8 cellular contexts compared by ENCODE assay signal in genomic region chr2:72862239-72862988, GRCh38. TPM values are rescaled to one million over a fixed set of nuclear protein-coding genes. Genes with fewer than 3 reads are reported as not detected.
A peak's percentile ranks its signal among the peaks of the same experiment; 100 is the strongest.
DNase-seq lines count a peak whose midpoint lies in the region; ATAC-seq and TF ChIP-seq lines count a peak whose summit lies in the region.

No MANE protein-coding gene starts in this region.

- H3K27ac Mint-ChIP-seq in CD4-positive, CD25-positive, alpha-beta regulatory T cell: no peak overlapping the region

- 6 to 12% methylated on average over 31 of the region's 33 CpGs for WGBS in lower leg skin, 2 donors

- H3K27ac ChIP-seq in CD4-positive, CD25-positive, alpha-beta regulatory T cell (ENCODE audit: insufficient read depth, low read length, poor library complexity, severe bottlenecking): no peak overlapping the region
- peak overlapping the region in 1 of 59 donors; percentile 38 for H3K27ac ChIP-seq in dorsolateral prefrontal cortex

- H3K36me3 Mint-ChIP-seq in CD4-positive, CD25-positive, alpha-beta regulatory T cell: no peaks in the 10 kb centered on the region

- H3K9me3 Mint-ChIP-seq in CD4-positive, CD25-positive, alpha-beta regulatory T cell: peaks cover 0 to 1% (median 0%) of the 10 kb centered on the region in 7 donors

- intact Hi-C loops in dorsolateral prefrontal cortex (cut with DNase I): loop anchor here in 1 of 2 donors (1.0 to 10.0 kb wide), 3 partner anchors 35 to 1318 kb away; partner anchors contain the start of gene EXOC6B
- intact Hi-C loops in lower leg skin (cut with DNase I; ENCODE audit: low total_unique reads): loop anchor here (5.0 kb wide), 1 partner anchor 90 kb away; no protein-coding TSS in a partner anchor

- H3K4me3 ChIP-seq in CD4-positive, CD25-positive, alpha-beta regulatory T cell (ENCODE audit: low read depth, low read length): peak overlapping the region; percentile 70
- H3K4me3 ChIP-seq in dorsolateral prefrontal cortex (peak overlapping the region; percentile 21 to 69 (median 50)), lower leg skin (ENCODE audit: low read depth, poor library complexity, severe bottlenecking) (no peak overlapping the region)

- peak; percentile 73 to 88 (median 80) for DNase-seq in CD4-positive, CD25-positive, alpha-beta regulatory T cell
- DNase-seq in NCI-H748 (lab: John Stamatoyannopoulos, UW; ENCODE audit: unreplicated experiment) (peak; percentile 84), dorsolateral prefrontal cortex (peak; percentile 80 to 94 (median 84)), lower leg skin (ENCODE audit: low spot score in 2 of 2) (peak; percentile 78 to 97)
- DNase-seq in activated CD4-positive, alpha-beta T cell treated with anti-CD3 and anti-CD28 coated beads, Interleukin-2, amount 50 U/mL, for 4 hours: peak; percentile 79 to 82
- peak; percentile 65 to 84 (median 73) for DNase-seq in stimulated activated CD4-positive, alpha-beta T cell treated with anti-CD3 and anti-CD28 coated beads, TNF-alpha, amount 100 ng/mL, for 1 hour (ENCODE audit: low read depth in 3 of 3, low spot score in 1 of 3)

- peak; percentile 87 to 88 for ATAC-seq in CD4-positive, CD25-positive, alpha-beta regulatory T cell (ENCODE audit: low read depth in 2 of 2)
- ATAC-seq in GM19395 (IDR thresholded peaks at IDR 0.05; ENCODE audit: unreplicated experiment) (peak; percentile 87), HG03520 (IDR thresholded peaks at IDR 0.05; ENCODE audit: unreplicated experiment) (peak; percentile 91)

- peaks cover 3% of the 10 kb centered on the region for H3K4me1 ChIP-seq in CD4-positive, CD25-positive, alpha-beta regulatory T cell (ENCODE audit: control insufficient read depth, insufficient read depth, low read length, poor library complexity, severe bottlenecking)

- H3K36me3 ChIP-seq in CD4-positive, CD25-positive, alpha-beta regulatory T cell (ENCODE audit: control insufficient read depth, insufficient read depth, low read length): no peaks in the 10 kb centered on the region

- peaks cover 43% of the 10 kb centered on the region for H3K27me3 Mint-ChIP-seq in CD4-positive, CD25-positive, alpha-beta regulatory T cell

- TF ChIP-seq POLR2A in lower leg skin (IDR thresholded peaks at IDR 0.05): no peak

- peak; percentile 65 to 99 (median 97) for TF ChIP-seq CTCF in dorsolateral prefrontal cortex (IDR thresholded peaks at IDR 0.05 in 54 of 56, conservative IDR thresholded peaks at IDR 0.05 in 2 of 56; ENCODE audit: low read depth in 1 of 56, partially characterized antibody in 56 of 56)
- peak in 1 of 3 donors; percentile 86 for TF ChIP-seq CTCF in lower leg skin (IDR thresholded peaks at IDR 0.05)

- H3K4me3 Mint-ChIP-seq in CD4-positive, CD25-positive, alpha-beta regulatory T cell: peak overlapping the region in 3 of 4 donors; percentile 3 to 79 (median 74)

- H3K4me1 Mint-ChIP-seq in CD4-positive, CD25-positive, alpha-beta regulatory T cell: peaks cover 6 to 10% (median 9%) of the 10 kb centered on the region in 4 donors

- H3K27me3 ChIP-seq in CD4-positive, CD25-positive, alpha-beta regulatory T cell (ENCODE audit: control insufficient read depth, insufficient read depth, low read length): peaks cover 34% of the 10 kb centered on the region
- H3K27me3 ChIP-seq in dorsolateral prefrontal cortex: no peaks in the 10 kb centered on the region

- no peaks in the 10 kb centered on the region for H3K9me3 ChIP-seq in CD4-positive, CD25-positive, alpha-beta regulatory T cell (ENCODE audit: control insufficient read depth in 2 of 2, low read length in 2 of 2)

RNA-seq across cellular contexts. Expression of gene SPR, which starts 24.8 kb away (rescaled TPM):
- not detected for total RNA-seq in CD4-positive, CD25-positive, alpha-beta regulatory T cell
- polyA plus RNA-seq in CD4-positive, CD25-positive, alpha-beta regulatory T cell: under 1 TPM in 1 of 4 donors, not detected in 3; 0.13 TPM
- 10 to 100 TPM in 110 of 120 experiments, 1 to 10 TPM in 10; 6.4 to 50.8 (median 15.2) TPM for total RNA-seq in dorsolateral prefrontal cortex
- 10 to 100 TPM in 3 of 4 donors, 1 to 10 TPM in 1; 8.0 to 20.3 (median 15.0) TPM for total RNA-seq in lower leg skin

RNA-seq across cellular contexts. Expression of gene EXOC6B, which starts 36.6 kb away (rescaled TPM):
- 20.8 TPM for total RNA-seq in CD4-positive, CD25-positive, alpha-beta regulatory T cell
- 1 to 10 TPM; 1.5 to 2.8 (median 2.0) TPM for polyA plus RNA-seq in CD4-positive, CD25-positive, alpha-beta regulatory T cell
- total RNA-seq in dorsolateral prefrontal cortex (100 to 1,000 TPM; 102 to 181 (median 132) TPM), lower leg skin (100 to 1,000 TPM in 3 of 4 donors, 10 to 100 TPM in 1; 85.8 to 164 (median 103) TPM)

RNA-seq across cellular contexts. Expression of gene EMX1, which starts 54.9 kb away (rescaled TPM):
- not detected for total RNA-seq in CD4-positive, CD25-positive, alpha-beta regulatory T cell
- not detected for polyA plus RNA-seq in CD4-positive, CD25-positive, alpha-beta regulatory T cell
- total RNA-seq in dorsolateral prefrontal cortex: 10 to 100 TPM; 10.4 to 59.2 (median 36.8) TPM
- under 1 TPM in 1 of 4 donors, not detected in 3; 0.26 TPM for total RNA-seq in lower leg skin

Comparison
In these comparisons a context has a peak if more than half of its experiments do, and no peak if none do; other contexts are left out.
1. RNA of gene EMX1, which starts 54.9 kb away (total RNA-seq): 10.4 to 59.2 TPM in dorsolateral prefrontal cortex; not detected in CD4-positive, CD25-positive, alpha-beta regulatory T cell (single experiment) and 0.26 TPM in lower leg skin; every median in the first group is over 4 times any median in the second.
2. Peak in every context shown above with its lines, with median percentiles within 50 percentile points of each other: ATAC-seq and DNase-seq.